11 cellular contexts compared by ENCODE assay signal in genomic region chr20:39445095-39445494, GRCh38.
"Had no signal": no experiment of that assay in that cellular context is flagged by ENCODE, and none has a peak within 500 bp of the region (broad histone marks: within the 10 kb centered on the region; RNA-seq: fewer than 3 reads in every experiment).

No MANE protein-coding gene starts in this region.

- FAIRE-seq: H1, H54 had no signal

- H3K4me1 ChIP-seq: HAP-1 had no signal

- H3K9ac ChIP-seq: GM23248 had no signal

- H3K27ac ChIP-seq: GM23248 had no signal

- DNase-seq: GM23248, GOT3, H7, H9, HCEC 1CT, HFFc6 had no signal

- H3K9me3 Mint-ChIP-seq: GM23338, H9 had no signal

- H3K4me2 ChIP-seq: GM23338 had no signal

- H3K9me3 ChIP-seq: HAP-1 had no signal

- H3K4me3 Mint-ChIP-seq: GM23338, H9, HFFc6 had no signal

- H3K27ac Mint-ChIP-seq: GM23338, H9, HFFc6 had no signal

- H3K36me3 ChIP-seq: HAP-1 had no signal

- H3K4me3 ChIP-seq: GM23248, GM23338, HAP-1 had no signal

- H2AFZ ChIP-seq: GM23248, GM23338 had no signal

- H3K4me1 Mint-ChIP-seq: GM23338, H9 had no signal

- ATAC-seq: GM23338, HCT116 had no signal
